Comparison of ENCODE assay signal across 8 cellular contexts in genomic region chr2:72934683-72935610, GRCh38. TPM values are rescaled to one million over a fixed set of nuclear protein-coding genes. Genes with fewer than 3 reads are reported as not detected.
DNase-seq lines count a peak whose midpoint lies in the region; ATAC-seq and TF ChIP-seq lines count a peak whose summit lies in the region.

No MANE protein-coding gene starts in this region.

- no peaks in the 10 kb centered on the region for H3K27me3 ChIP-seq in PC-3 (ENCODE audit: low read length)

- H3K79me2 ChIP-seq in PC-3 (ENCODE audit: low read length): no peaks in the 10 kb centered on the region

- no peak overlapping the region for H3K9ac ChIP-seq in PC-3 (ENCODE audit: low read length)

- H3K9me3 ChIP-seq in PC-3 (ENCODE audit: low read length): no peaks in the 10 kb centered on the region

- H3K4me2 ChIP-seq in PC-3 (ENCODE audit: low read length): no peak overlapping the region

- no peak overlapping the region for H2AFZ ChIP-seq in PC-3 (ENCODE audit: low read length)

- TF ChIP-seq CTCF in PC-3 (conservative IDR thresholded peaks at IDR 0.05; ENCODE audit: low read depth, low read length) (peak; percentile 61), coronary artery (IDR thresholded peaks at IDR 0.05) (no peak)

- peaks cover 9% of the 10 kb centered on the region for H3K4me1 ChIP-seq in PC-3 (ENCODE audit: insufficient read depth, low read length)

- H3F3A ChIP-seq in PC-3 (ENCODE audit: low read length, unreplicated experiment): no peaks in the 10 kb centered on the region

- POLR2A ChIA-PET in PC-3 (lab: Charles Lee; ENCODE audit: unreplicated experiment): no interaction called here

- H3K4me3 ChIP-seq in PC-3 (ENCODE audit: low read length) (no peak overlapping the region), coronary artery (no peak overlapping the region)

- CTCF ChIA-PET in PC-3 (lab: Charles Lee): interaction anchor here (0.6 kb wide), 1 partner anchor 42 kb away, joined by 3 read pairs; no protein-coding TSS in a partner anchor

- intact Hi-C loops in PC-3 (cut with micrococcal nuclease): loop anchor here (1.0 kb wide), 1 partner anchor 43 kb away; no protein-coding TSS in a partner anchor
- intact Hi-C loops in left colon (cut with DNase I, micrococcal nuclease): no loop called here

- no peaks in the 10 kb centered on the region for H3K9me2 ChIP-seq in PC-3 (replicated peaks; ENCODE audit: low read length)

- ATAC-seq in GM21786 (IDR thresholded peaks at IDR 0.05; ENCODE audit: unreplicated experiment): peak; percentile 49
- ATAC-seq in PC-3: peak; percentile 31
- peak; percentile 75 for ATAC-seq in left colon

- no peak overlapping the region for H3K27ac ChIP-seq in PC-3 (ENCODE audit: low read length)
- H3K27ac ChIP-seq in coronary artery: no peak overlapping the region

- no peaks in the 10 kb centered on the region for H4K20me1 ChIP-seq in PC-3 (ENCODE audit: low read length)

- no TSS peak for BruUV-seq in PC-3 (replicated peaks; lab: Mats Ljungman, UMichigan)

- peak; percentile 71 for DNase-seq in ELF-1 (ENCODE audit: low read depth, low spot score)
- peak; percentile 51 for DNase-seq in PC-3
- DNase-seq in left colon: peak in 1 of 2 donors; percentile 54
- DNase-seq in cerebellum (ENCODE audit: low spot score): no peak
- no peak for DNase-seq in coronary artery (ENCODE audit: low spot score)
- DNase-seq in NCI-H2029 (lab: John Stamatoyannopoulos, UW): no peak
- no peak for DNase-seq in activated CD4-positive, alpha-beta T cell treated with anti-CD3 and anti-CD28 coated beads, Interleukin-2, amount 50 U/mL, for 4 hours

- H3K36me3 ChIP-seq in PC-3 (ENCODE audit: low read depth, low read length): no peaks in the 10 kb centered on the region

RNA-seq across cellular contexts. Expression of gene EMX1, which starts 17.6 kb away (rescaled TPM):
- not detected in 2 replicates for total RNA-seq in PC-3 (2014; rRNA removed)
- total RNA-seq in left colon: 1 to 10 TPM; 1.5 to 2.2 TPM
- not detected for total RNA-seq in cerebellum

RNA-seq across cellular contexts. Expression of gene SPR, which starts 47.7 kb away (rescaled TPM):
- total RNA-seq in PC-3 (2014; rRNA removed) (69.4 and 88.6 TPM in 2 replicates), left colon (10 to 100 TPM; 77.8 to 81.9 TPM), cerebellum (0.82 TPM)

Comparison
In these comparisons a context has a peak if more than half of its experiments do, and no peak if none do; other contexts are left out.
1. DNase-seq: peak in ELF-1 (single experiment) and PC-3 (single experiment); none in cerebellum (single experiment), coronary artery (single experiment), NCI-H2029 (single experiment) and activated CD4-positive, alpha-beta T cell treated with anti-CD3 and anti-CD28 coated beads, Interleukin-2, amount 50 U/mL, for 4 hours (0 of 2).
2. RNA of gene SPR, which starts 47.7 kb away (total RNA-seq): 77.8 to 81.9 TPM in left colon and 69.4 to 88.6 TPM in PC-3; 0.82 TPM in cerebellum (single experiment); every median in the first group is over 10 times any median in the second.
3. Peak in every context shown above with its lines, with median percentiles within 50 percentile points of each other: ATAC-seq.